ENCODE assay signal across 1 cellular context in the genomic region with DNA sequence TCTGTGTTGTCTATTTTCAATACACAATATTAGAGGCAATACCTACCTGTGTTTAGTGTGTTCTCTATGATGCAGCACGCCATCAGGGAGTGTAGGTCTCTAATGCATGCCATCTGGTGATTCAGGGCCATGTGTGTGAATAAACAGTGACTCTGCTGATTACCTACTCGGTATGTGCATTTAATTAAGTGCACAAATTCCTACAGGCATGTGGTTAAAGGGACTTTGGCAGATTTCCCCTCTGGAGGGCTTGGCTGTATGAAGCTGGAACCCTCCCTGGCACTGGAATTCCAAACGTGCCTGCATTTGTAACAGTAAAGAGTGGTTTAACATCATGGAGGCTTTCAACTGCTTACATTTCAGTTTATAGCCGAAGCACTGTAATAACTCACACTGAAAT.
TF ChIP-seq lines count a peak whose summit lies in the region.

No MANE protein-coding gene starts in this region.

TF ChIP-seq in GM23338, 12 proteins besides CTCF, POLR2A, EP300 and RAD21 (continued from another document):
- TF ChIP-seq, protein P1, sequence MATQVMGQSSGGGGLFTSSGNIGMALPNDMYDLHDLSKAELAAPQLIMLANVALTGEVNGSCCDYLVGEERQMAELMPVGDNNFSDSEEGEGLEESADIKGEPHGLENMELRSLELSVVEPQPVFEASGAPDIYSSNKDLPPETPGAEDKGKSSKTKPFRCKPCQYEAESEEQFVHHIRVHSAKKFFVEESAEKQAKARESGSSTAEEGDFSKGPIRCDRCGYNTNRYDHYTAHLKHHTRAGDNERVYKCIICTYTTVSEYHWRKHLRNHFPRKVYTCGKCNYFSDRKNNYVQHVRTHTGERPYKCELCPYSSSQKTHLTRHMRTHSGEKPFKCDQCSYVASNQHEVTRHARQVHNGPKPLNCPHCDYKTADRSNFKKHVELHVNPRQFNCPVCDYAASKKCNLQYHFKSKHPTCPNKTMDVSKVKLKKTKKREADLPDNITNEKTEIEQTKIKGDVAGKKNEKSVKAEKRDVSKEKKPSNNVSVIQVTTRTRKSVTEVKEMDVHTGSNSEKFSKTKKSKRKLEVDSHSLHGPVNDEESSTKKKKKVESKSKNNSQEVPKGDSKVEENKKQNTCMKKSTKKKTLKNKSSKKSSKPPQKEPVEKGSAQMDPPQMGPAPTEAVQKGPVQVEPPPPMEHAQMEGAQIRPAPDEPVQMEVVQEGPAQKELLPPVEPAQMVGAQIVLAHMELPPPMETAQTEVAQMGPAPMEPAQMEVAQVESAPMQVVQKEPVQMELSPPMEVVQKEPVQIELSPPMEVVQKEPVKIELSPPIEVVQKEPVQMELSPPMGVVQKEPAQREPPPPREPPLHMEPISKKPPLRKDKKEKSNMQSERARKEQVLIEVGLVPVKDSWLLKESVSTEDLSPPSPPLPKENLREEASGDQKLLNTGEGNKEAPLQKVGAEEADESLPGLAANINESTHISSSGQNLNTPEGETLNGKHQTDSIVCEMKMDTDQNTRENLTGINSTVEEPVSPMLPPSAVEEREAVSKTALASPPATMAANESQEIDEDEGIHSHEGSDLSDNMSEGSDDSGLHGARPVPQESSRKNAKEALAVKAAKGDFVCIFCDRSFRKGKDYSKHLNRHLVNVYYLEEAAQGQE (IDR thresholded peaks at IDR 0.05; ENCODE audit: unreplicated experiment) = no peak
- TF ChIP-seq JUNB (IDR thresholded peaks at IDR 0.05; ENCODE audit: unreplicated experiment) = no peak
- no peak for TF ChIP-seq POLR2AphosphoS5 (IDR thresholded peaks at IDR 0.05; ENCODE audit: low read depth)
- TF ChIP-seq ZNF331 (CRISPR knock-in tag; IDR thresholded peaks at IDR 0.05; ENCODE audit: low read depth) = no peak
